Comparison of ENCODE assay signal across 11 cellular contexts in genomic region chr14:75315143-75315542, GRCh38. TPM values are rescaled to one million over a fixed set of nuclear protein-coding genes. Genes with fewer than 3 reads are reported as not detected.
DNase-seq lines count a peak whose midpoint lies in the region; ATAC-seq lines count a peak whose summit lies in the region.
"Had no signal": no experiment of that assay in that cellular context is flagged by ENCODE, and none has a peak within 500 bp of the region (broad histone marks: within the 10 kb centered on the region; RNA-seq: fewer than 3 reads in every experiment).

No MANE protein-coding gene starts in this region.

- DNase-seq in GM03348 (ENCODE audit: low spot score), result peak; percentile 58
- DNase-seq in RPMI7951 (ENCODE audit: low read depth), result peak; percentile 60
- DNase-seq in fibroblast of gingiva (ENCODE audit: low read depth), result peak; percentile 68
- peak; percentile 53 for DNase-seq in pons (ENCODE audit: low spot score)
- DNase-seq in ecto neural progenitor cell (ENCODE audit: low spot score), result no peak
- no peak for DNase-seq in superior temporal gyrus (ENCODE audit: extremely low spot score)
- DNase-seq in foreskin melanocyte, result no peak
- DNase-seq: central memory CD4-positive, alpha-beta T cell; DND-41; SHP77 had no signal

- no peak for ATAC-seq in HG03457 (IDR thresholded peaks at IDR 0.05; ENCODE audit: unreplicated experiment)

RNA-seq across cellular contexts. Expression of gene FOS, which starts 36.5 kb away (rescaled TPM):
- total RNA-seq in RPMI7951 (2014; rRNA removed; shearing (Covaris generic)), result 6.9 and 7.7 TPM in 2 replicates

Comparison
In these comparisons a context has a peak if more than half of its experiments do, and no peak if none do; other contexts are left out.
1. DNase-seq: peak in GM03348 (single experiment), RPMI7951 (single experiment), fibroblast of gingiva (single experiment) and pons (single experiment); none in ecto neural progenitor cell (single experiment), superior temporal gyrus (single experiment) and foreskin melanocyte (single experiment).